Comparison of ENCODE assay signal across 1 cellular context in the genomic region with DNA sequence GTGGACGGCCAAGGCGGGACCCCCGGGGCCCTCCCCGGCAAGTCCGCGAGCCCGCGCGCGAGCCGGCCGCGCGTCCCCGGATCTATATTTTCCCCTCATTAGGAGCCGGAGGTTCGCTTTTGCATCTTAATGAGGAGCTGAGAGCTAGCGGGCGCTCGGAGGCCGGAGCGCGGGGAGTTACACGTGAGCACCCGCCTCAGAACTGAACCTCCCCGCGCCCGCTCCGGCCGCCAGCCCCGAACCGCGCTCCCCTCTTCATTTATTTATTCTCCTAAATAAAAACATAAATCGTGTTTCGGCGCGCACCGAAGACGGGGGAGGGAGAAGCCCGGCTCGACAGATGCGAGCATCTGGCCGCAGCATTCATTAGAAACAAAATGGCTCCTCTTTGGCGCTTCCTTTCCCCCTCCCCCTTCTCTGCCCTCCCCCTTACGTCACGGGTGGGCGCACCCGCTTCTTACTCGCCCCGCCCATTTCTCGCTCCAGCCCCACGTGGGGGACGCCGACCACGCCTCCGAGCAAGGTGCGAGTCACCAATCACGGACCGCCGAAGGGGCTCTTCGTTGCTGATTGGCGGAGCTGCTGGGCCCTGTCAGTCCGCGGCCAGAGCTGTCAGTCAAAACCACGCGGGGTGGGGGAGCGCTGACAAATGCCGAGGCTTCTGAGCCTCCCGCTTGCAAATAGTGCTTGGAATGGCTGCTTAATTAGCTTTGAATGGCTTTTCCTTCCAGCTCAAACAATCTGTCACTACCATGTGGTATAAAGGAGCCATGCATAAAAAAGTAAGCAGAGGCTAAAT.
TF ChIP-seq lines count a peak whose summit lies in the region.

No MANE protein-coding gene starts in this region.

TF ChIP-seq in HepG2, 621 proteins besides CTCF, POLR2A, EP300 and RAD21 (continued from another document and continues in another):
- TF ChIP-seq RARA (CRISPR knock-in tag; IDR thresholded peaks at IDR 0.05) = peak; percentile 44; the same call in 1 of the 2 replicates
- TF ChIP-seq, protein P1, sequence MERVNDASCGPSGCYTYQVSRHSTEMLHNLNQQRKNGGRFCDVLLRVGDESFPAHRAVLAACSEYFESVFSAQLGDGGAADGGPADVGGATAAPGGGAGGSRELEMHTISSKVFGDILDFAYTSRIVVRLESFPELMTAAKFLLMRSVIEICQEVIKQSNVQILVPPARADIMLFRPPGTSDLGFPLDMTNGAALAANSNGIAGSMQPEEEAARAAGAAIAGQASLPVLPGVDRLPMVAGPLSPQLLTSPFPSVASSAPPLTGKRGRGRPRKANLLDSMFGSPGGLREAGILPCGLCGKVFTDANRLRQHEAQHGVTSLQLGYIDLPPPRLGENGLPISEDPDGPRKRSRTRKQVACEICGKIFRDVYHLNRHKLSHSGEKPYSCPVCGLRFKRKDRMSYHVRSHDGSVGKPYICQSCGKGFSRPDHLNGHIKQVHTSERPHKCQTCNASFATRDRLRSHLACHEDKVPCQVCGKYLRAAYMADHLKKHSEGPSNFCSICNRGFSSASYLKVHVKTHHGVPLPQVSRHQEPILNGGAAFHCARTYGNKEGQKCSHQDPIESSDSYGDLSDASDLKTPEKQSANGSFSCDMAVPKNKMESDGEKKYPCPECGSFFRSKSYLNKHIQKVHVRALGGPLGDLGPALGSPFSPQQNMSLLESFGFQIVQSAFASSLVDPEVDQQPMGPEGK (CRISPR knock-in tag; IDR thresholded peaks at IDR 0.05) = peak; percentile 33
- TF ChIP-seq, protein P2, sequence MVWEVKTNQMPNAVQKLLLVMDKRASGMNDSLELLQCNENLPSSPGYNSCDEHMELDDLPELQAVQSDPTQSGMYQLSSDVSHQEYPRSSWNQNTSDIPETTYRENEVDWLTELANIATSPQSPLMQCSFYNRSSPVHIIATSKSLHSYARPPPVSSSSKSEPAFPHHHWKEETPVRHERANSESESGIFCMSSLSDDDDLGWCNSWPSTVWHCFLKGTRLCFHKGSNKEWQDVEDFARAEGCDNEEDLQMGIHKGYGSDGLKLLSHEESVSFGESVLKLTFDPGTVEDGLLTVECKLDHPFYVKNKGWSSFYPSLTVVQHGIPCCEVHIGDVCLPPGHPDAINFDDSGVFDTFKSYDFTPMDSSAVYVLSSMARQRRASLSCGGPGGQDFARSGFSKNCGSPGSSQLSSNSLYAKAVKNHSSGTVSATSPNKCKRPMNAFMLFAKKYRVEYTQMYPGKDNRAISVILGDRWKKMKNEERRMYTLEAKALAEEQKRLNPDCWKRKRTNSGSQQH (CRISPR knock-in tag; IDR thresholded peaks at IDR 0.05; ENCODE audit: low read depth) = no peak
- peak; percentile 93 for TF ChIP-seq POLR2AphosphoS5 (IDR thresholded peaks at IDR 0.05; ENCODE audit: low read depth, low read length)
- TF ChIP-seq IKZF1 (IDR thresholded peaks at IDR 0.05) = no peak
- TF ChIP-seq ZNF333 (CRISPR knock-in tag; IDR thresholded peaks at IDR 0.05; ENCODE audit: borderline replicate concordance) = no peak; the same call in 1 of the 2 replicates
- no peak for TF ChIP-seq DPF2 (CRISPR knock-in tag; IDR thresholded peaks at IDR 0.05; ENCODE audit: borderline replicate concordance, low read depth)
- TF ChIP-seq CENPX (CRISPR knock-in tag; IDR thresholded peaks at IDR 0.05) = no peak
- TF ChIP-seq SNRNP70 (IDR thresholded peaks at IDR 0.05; ENCODE audit: low read depth, low read length) = no peak
- TF ChIP-seq, protein P3, sequence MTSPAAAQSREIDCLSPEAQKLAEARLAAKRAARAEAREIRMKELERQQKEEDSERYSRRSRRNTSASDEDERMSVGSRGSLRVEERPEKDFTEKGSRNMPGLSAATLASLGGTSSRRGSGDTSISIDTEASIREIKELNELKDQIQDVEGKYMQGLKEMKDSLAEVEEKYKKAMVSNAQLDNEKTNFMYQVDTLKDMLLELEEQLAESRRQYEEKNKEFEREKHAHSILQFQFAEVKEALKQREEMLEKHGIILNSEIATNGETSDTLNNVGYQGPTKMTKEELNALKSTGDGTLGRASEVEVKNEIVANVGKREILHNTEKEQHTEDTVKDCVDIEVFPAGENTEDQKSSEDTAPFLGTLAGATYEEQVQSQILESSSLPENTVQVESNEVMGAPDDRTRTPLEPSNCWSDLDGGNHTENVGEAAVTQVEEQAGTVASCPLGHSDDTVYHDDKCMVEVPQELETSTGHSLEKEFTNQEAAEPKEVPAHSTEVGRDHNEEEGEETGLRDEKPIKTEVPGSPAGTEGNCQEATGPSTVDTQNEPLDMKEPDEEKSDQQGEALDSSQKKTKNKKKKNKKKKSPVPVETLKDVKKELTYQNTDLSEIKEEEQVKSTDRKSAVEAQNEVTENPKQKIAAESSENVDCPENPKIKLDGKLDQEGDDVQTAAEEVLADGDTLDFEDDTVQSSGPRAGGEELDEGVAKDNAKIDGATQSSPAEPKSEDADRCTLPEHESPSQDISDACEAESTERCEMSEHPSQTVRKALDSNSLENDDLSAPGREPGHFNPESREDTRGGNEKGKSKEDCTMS (CRISPR knock-in tag; conservative IDR thresholded peaks at IDR 0.05) = no peak
- TF ChIP-seq FOSL1 (CRISPR knock-in tag; IDR thresholded peaks at IDR 0.05; ENCODE audit: borderline replicate concordance) = no peak
- peak; percentile 89 for TF ChIP-seq ZFP82 (CRISPR knock-in tag; IDR thresholded peaks at IDR 0.05; ENCODE audit: borderline replicate concordance)
- TF ChIP-seq ZNF589 (CRISPR knock-in tag; conservative IDR thresholded peaks at IDR 0.05) = no peak
- no peak; the same call in 1 of the 2 replicates for TF ChIP-seq ZNF768 (CRISPR knock-in tag; IDR thresholded peaks at IDR 0.05)
- TF ChIP-seq CREM (IDR thresholded peaks at IDR 0.05) = peak; percentile 88
- no peak for TF ChIP-seq CREM (CRISPR knock-in tag; IDR thresholded peaks at IDR 0.05)
- no peak for TF ChIP-seq ZNF329 (CRISPR knock-in tag; IDR thresholded peaks at IDR 0.05; ENCODE audit: low read depth)
- TF ChIP-seq JARID2 (CRISPR knock-in tag; IDR thresholded peaks at IDR 0.05; ENCODE audit: insufficient replicate concordance) = no peak
- TF ChIP-seq NONO (IDR thresholded peaks at IDR 0.05) = no peak
- 0 out of 2 replicates have a peak, but pooled peaks have one; percentile 47 for TF ChIP-seq NONO (CRISPR knock-in tag; conservative IDR thresholded peaks at IDR 0.05)
- TF ChIP-seq, protein P4, sequence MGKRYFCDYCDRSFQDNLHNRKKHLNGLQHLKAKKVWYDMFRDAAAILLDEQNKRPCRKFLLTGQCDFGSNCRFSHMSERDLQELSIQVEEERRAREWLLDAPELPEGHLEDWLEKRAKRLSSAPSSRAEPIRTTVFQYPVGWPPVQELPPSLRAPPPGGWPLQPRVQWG (CRISPR knock-in tag; IDR thresholded peaks at IDR 0.05; ENCODE audit: borderline replicate concordance, low read depth) = no peak
- TF ChIP-seq ZNF660 (CRISPR knock-in tag; IDR thresholded peaks at IDR 0.05; ENCODE audit: borderline replicate concordance, low read depth) = no peak
- no peak; the same call in 1 of the 2 replicates for TF ChIP-seq FLYWCH1 (CRISPR knock-in tag; IDR thresholded peaks at IDR 0.05)
- no peak for TF ChIP-seq FOXP1 (IDR thresholded peaks at IDR 0.05)
- peak; percentile 39; the same call in 1 of the 2 replicates for TF ChIP-seq FOXP1 (CRISPR knock-in tag; IDR thresholded peaks at IDR 0.05)
- no peak for TF ChIP-seq PHF5A (CRISPR knock-in tag; IDR thresholded peaks at IDR 0.05; ENCODE audit: low read depth, unreplicated experiment)
- TF ChIP-seq NAIF1 (CRISPR knock-in tag; IDR thresholded peaks at IDR 0.05; ENCODE audit: borderline replicate concordance) = no peak
- TF ChIP-seq, protein P5, sequence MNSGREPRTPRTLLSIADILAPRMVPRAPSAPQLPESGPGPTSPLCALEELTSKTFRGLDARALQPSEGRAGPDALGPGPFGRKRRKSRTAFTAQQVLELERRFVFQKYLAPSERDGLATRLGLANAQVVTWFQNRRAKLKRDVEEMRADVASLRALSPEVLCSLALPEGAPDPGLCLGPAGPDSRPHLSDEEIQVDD (CRISPR knock-in tag; IDR thresholded peaks at IDR 0.05; ENCODE audit: borderline replicate concordance) = no peak
- peak; percentile 68; the same call in 1 of the 2 replicates for TF ChIP-seq ZC3H4 (CRISPR knock-in tag; IDR thresholded peaks at IDR 0.05; ENCODE audit: borderline replicate concordance)
- TF ChIP-seq MYNN (CRISPR knock-in tag; IDR thresholded peaks at IDR 0.05; ENCODE audit: low read depth) = no peak
- TF ChIP-seq ZNF20 (CRISPR knock-in tag; IDR thresholded peaks at IDR 0.05) = no peak
- TF ChIP-seq SIN3A (IDR thresholded peaks at IDR 0.05; ENCODE audit: borderline replicate concordance, low read depth, low read length) = peak; percentile 59; the same call in 1 of the 2 replicates
- TF ChIP-seq, protein P6, sequence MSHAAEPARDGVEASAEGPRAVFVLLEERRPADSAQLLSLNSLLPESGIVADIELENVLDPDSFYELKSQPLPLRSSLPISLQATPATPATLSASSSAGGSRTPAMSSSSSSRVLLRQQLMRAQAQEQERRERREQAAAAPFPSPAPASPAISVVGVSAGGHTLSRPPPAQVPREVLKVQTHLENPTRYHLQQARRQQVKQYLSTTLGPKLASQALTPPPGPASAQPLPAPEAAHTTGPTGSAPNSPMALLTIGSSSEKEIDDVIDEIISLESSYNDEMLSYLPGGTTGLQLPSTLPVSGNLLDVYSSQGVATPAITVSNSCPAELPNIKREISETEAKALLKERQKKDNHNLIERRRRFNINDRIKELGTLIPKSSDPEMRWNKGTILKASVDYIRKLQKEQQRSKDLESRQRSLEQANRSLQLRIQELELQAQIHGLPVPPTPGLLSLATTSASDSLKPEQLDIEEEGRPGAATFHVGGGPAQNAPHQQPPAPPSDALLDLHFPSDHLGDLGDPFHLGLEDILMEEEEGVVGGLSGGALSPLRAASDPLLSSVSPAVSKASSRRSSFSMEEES (CRISPR knock-in tag; IDR thresholded peaks at IDR 0.05) = no peak; the same call in 1 of the 2 replicates
- TF ChIP-seq SMAD1 (CRISPR knock-in tag; IDR thresholded peaks at IDR 0.05; ENCODE audit: borderline replicate concordance, low read depth) = no peak
- no peak for TF ChIP-seq CBX5 (CRISPR knock-in tag; IDR thresholded peaks at IDR 0.05; ENCODE audit: borderline replicate concordance)
- TF ChIP-seq, protein P7, sequence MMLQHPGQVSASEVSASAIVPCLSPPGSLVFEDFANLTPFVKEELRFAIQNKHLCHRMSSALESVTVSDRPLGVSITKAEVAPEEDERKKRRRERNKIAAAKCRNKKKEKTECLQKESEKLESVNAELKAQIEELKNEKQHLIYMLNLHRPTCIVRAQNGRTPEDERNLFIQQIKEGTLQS (CRISPR knock-in tag; IDR thresholded peaks at IDR 0.05) = no peak
- no peak for TF ChIP-seq GABPA (IDR thresholded peaks at IDR 0.05; ENCODE audit: low read depth, low read length)
- TF ChIP-seq GABPA (CRISPR knock-in tag; IDR thresholded peaks at IDR 0.05; ENCODE audit: low read depth) = peak; percentile 26; the same call in 1 of the 2 replicates
- TF ChIP-seq, protein P8, sequence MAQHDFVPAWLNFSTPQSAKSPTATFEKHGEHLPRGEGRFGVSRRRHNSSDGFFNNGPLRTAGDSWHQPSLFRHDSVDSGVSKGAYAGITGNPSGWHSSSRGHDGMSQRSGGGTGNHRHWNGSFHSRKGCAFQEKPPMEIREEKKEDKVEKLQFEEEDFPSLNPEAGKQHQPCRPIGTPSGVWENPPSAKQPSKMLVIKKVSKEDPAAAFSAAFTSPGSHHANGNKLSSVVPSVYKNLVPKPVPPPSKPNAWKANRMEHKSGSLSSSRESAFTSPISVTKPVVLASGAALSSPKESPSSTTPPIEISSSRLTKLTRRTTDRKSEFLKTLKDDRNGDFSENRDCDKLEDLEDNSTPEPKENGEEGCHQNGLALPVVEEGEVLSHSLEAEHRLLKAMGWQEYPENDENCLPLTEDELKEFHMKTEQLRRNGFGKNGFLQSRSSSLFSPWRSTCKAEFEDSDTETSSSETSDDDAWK (CRISPR knock-in tag; IDR thresholded peaks at IDR 0.05) = no peak
- no peak for TF ChIP-seq WIZ (CRISPR knock-in tag; IDR thresholded peaks at IDR 0.05)
- TF ChIP-seq MTF1 (CRISPR knock-in tag; IDR thresholded peaks at IDR 0.05) = no peak
- TF ChIP-seq ZNF776 (CRISPR knock-in tag; IDR thresholded peaks at IDR 0.05) = no peak
- TF ChIP-seq, protein P9, sequence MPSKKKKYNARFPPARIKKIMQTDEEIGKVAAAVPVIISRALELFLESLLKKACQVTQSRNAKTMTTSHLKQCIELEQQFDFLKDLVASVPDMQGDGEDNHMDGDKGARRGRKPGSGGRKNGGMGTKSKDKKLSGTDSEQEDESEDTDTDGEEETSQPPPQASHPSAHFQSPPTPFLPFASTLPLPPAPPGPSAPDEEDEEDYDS (CRISPR knock-in tag; IDR thresholded peaks at IDR 0.05) = peak; percentile 85
- TF ChIP-seq, protein P10, sequence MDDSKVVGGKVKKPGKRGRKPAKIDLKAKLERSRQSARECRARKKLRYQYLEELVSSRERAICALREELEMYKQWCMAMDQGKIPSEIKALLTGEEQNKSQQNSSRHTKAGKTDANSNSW (CRISPR knock-in tag; IDR thresholded peaks at IDR 0.05; ENCODE audit: borderline replicate concordance) = no peak
- no peak for TF ChIP-seq CBX2 (IDR thresholded peaks at IDR 0.05; ENCODE audit: low read depth, low read length)
- TF ChIP-seq CBX2 (CRISPR knock-in tag; IDR thresholded peaks at IDR 0.05; ENCODE audit: low read depth) = no peak
- TF ChIP-seq TGIF2 (CRISPR knock-in tag; IDR thresholded peaks at IDR 0.05) = peak; percentile 43; the same call in 1 of the 2 replicates
- TF ChIP-seq, protein P11, sequence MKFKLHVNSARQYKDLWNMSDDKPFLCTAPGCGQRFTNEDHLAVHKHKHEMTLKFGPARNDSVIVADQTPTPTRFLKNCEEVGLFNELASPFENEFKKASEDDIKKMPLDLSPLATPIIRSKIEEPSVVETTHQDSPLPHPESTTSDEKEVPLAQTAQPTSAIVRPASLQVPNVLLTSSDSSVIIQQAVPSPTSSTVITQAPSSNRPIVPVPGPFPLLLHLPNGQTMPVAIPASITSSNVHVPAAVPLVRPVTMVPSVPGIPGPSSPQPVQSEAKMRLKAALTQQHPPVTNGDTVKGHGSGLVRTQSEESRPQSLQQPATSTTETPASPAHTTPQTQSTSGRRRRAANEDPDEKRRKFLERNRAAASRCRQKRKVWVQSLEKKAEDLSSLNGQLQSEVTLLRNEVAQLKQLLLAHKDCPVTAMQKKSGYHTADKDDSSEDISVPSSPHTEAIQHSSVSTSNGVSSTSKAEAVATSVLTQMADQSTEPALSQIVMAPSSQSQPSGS (CRISPR knock-in tag; IDR thresholded peaks at IDR 0.05) = peak; percentile 77
- TF ChIP-seq BRCA1 (CRISPR knock-in tag; IDR thresholded peaks at IDR 0.05) = no peak
- no peak for TF ChIP-seq ZNF274 (CRISPR knock-in tag; IDR thresholded peaks at IDR 0.05)
- TF ChIP-seq HOXA5 (CRISPR knock-in tag; IDR thresholded peaks at IDR 0.05) = no peak; the same call in 1 of the 2 replicates
- TF ChIP-seq, protein P12, sequence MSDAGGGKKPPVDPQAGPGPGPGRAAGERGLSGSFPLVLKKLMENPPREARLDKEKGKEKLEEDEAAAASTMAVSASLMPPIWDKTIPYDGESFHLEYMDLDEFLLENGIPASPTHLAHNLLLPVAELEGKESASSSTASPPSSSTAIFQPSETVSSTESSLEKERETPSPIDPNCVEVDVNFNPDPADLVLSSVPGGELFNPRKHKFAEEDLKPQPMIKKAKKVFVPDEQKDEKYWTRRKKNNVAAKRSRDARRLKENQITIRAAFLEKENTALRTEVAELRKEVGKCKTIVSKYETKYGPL (CRISPR knock-in tag; IDR thresholded peaks at IDR 0.05) = no peak
- no peak for TF ChIP-seq ZNF678 (CRISPR knock-in tag; IDR thresholded peaks at IDR 0.05)
- no peak for TF ChIP-seq SETDB1 (CRISPR knock-in tag; IDR thresholded peaks at IDR 0.05; ENCODE audit: borderline replicate concordance)
